25 cellular contexts compared by ENCODE assay signal in the genomic region with DNA sequence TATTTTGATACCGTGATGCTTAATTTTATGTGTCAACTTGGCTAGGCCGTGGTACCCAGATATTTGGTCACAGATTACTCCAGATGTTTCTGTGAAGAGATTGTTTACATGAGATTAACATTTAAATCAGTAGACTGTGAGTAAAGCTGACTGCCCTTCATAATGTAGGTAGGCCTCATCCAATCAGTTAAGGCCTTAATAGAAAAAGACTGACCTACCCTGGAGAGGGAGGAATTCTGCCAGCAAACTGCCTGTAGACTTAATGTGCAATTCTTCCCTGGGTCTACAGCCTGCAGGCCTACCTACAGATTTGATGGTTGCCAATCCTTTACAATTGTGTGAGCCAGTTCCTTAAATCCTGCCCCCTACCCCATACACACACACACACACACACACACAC. TPM values are rescaled to one million over a fixed set of nuclear protein-coding genes. Genes with fewer than 3 reads are reported as not detected.
"Had no signal": no experiment of that assay in that cellular context is flagged by ENCODE, and none has a peak within 500 bp of the region (broad histone marks: within the 10 kb centered on the region; RNA-seq: fewer than 3 reads in every experiment).

No MANE protein-coding gene starts in this region.

- H3K9me2 ChIP-seq: SK-N-SH had no signal

- H3K27ac ChIP-seq: HL-60, KMS-11, RWPE1 had no signal

- H3K9ac ChIP-seq: KMS-11, SK-N-SH had no signal

- ATAC-seq: K562, Panc1, PC-3 had no signal

- H3K4me2 ChIP-seq: KMS-11, SK-N-SH had no signal

- H3K4me3 ChIP-seq: K562 had no signal

- DNase-seq: Kasumi-1, NCI-H1092 treated with DMSO at 0.1 percent for 48 hours, NCI-H1436, NCI-H187, NCI-H2029, NCI-H2081 treated with DMSO at 0.1 percent for 48 hours, NCI-H2171, NCI-H226, NCI-H446, NCI-H510A, NCI-H524 treated with DMSO at 0.1 percent for 48 hours, NCI-H69, NCI-H774, PC-3, SHP77, SK-N-SH had no signal

- H3K9me3 ChIP-seq: SK-N-SH had no signal

RNA-seq across cellular contexts. Expression of a gene that starts 4.3 kb away (rescaled TPM):
- total RNA-seq: MCF 10A, SK-MEL-5 had no signal
- polyA plus RNA-seq: IgD-negative memory B cell, SK-N-SH had no signal

RNA-seq across cellular contexts. Expression of a gene that starts 41.1 kb away (rescaled TPM):
- total RNA-seq: K562, OCI-LY7 had no signal
- polyA plus RNA-seq: IgD-negative memory B cell, K562 had no signal
